In genomic region chr6:108497883-108498282, GRCh38 we compare ENCODE assay signal across 8 cellular contexts.
DNase-seq lines count a peak whose midpoint lies in the region; ATAC-seq, FAIRE-seq and TF ChIP-seq lines count a peak whose summit lies in the region.

No MANE protein-coding gene starts in this region.

- no peaks in the 10 kb centered on the region for H3K79me2 ChIP-seq in astrocyte (ENCODE audit: insufficient read depth, low read length)

- no peak overlapping the region for H3K4me3 Mint-ChIP-seq in astrocyte (ENCODE audit: unreplicated experiment)

- H3K4me1 ChIP-seq in heart right ventricle: no peaks in the 10 kb centered on the region
- H3K4me1 ChIP-seq in astrocyte (ENCODE audit: insufficient read depth, low read length): no peaks in the 10 kb centered on the region

- peaks cover 3% of the 10 kb centered on the region for H3K4me1 Mint-ChIP-seq in astrocyte (ENCODE audit: low read depth, unreplicated experiment)

- FAIRE-seq in astrocyte (lab: Jason Lieb, UNC): no peak

- ATAC-seq in heart right ventricle: no peak
- ATAC-seq in Right ventricle myocardium superior (ENCODE audit: poor library complexity): no peak
- ATAC-seq in GM18498 (IDR thresholded peaks at IDR 0.05; ENCODE audit: unreplicated experiment): no peak

- H3K4me3 ChIP-seq in heart right ventricle (no peak overlapping the region), MG63 (no peak overlapping the region), astrocyte (ENCODE audit: insufficient read depth, low read depth, low read length) (no peak overlapping the region), dorsolateral prefrontal cortex (no peak overlapping the region)

- no peaks in the 10 kb centered on the region for H4K20me1 ChIP-seq in astrocyte (ENCODE audit: insufficient read depth, low read length)

- intact Hi-C loops in heart right ventricle (cut with DNase I) (loop anchor here in 7 of 10 donors (10.0 kb wide), 2 partner anchors 233 to 383 kb away; partner anchors contain the start of gene SNX3 (in 2 of the 7)), Right ventricle myocardium superior (cut with DNase I) (loop anchor here (10.0 kb wide), 1 partner anchor 383 kb away; no protein-coding TSS in a partner anchor), dorsolateral prefrontal cortex (cut with DNase I) (loop anchor here in 1 of 2 donors (10.0 kb wide), 1 partner anchor 383 kb away; no protein-coding TSS in a partner anchor)

- H3K27ac ChIP-seq in heart right ventricle (no peak overlapping the region), astrocyte (ENCODE audit: low read depth, low read length) (no peak overlapping the region), dorsolateral prefrontal cortex (no peak overlapping the region)

- no peaks in the 10 kb centered on the region for H3K27me3 Mint-ChIP-seq in astrocyte (ENCODE audit: low read depth, unreplicated experiment)

- no peak overlapping the region for H3K4me2 ChIP-seq in astrocyte (ENCODE audit: low read length)

- H2AFZ ChIP-seq in astrocyte (ENCODE audit: low read depth, low read length): no peak overlapping the region

- H3K9me3 Mint-ChIP-seq in astrocyte (ENCODE audit: unreplicated experiment): no peaks in the 10 kb centered on the region

- TF ChIP-seq CTCF in heart right ventricle (IDR thresholded peaks at IDR 0.05): peak; percentile 6 to 54 (median 37)
- TF ChIP-seq CTCF in astrocyte (IDR thresholded peaks at IDR 0.05; ENCODE audit: insufficient read depth, low read depth, low read length): peak; percentile 40
- TF ChIP-seq CTCF in dorsolateral prefrontal cortex (IDR thresholded peaks at IDR 0.05 in 54 of 56, conservative IDR thresholded peaks at IDR 0.05 in 2 of 56; ENCODE audit: low read depth in 1 of 56, partially characterized antibody in 56 of 56): peak in 20 of 56 donors; percentile 15 to 34 (median 22)

- 52 to 58% methylated on average over 3 of the region's 3 CpGs for WGBS in heart right ventricle, 2 donors

- H3K9ac ChIP-seq in astrocyte (ENCODE audit: low read length): no peak overlapping the region

- H3K27me3 ChIP-seq in heart right ventricle (no peaks in the 10 kb centered on the region), MG63 (no peaks in the 10 kb centered on the region), astrocyte (ENCODE audit: insufficient read depth, low read length) (no peaks in the 10 kb centered on the region), dorsolateral prefrontal cortex (no peaks in the 10 kb centered on the region)

- no peak overlapping the region for H3K27ac Mint-ChIP-seq in astrocyte (ENCODE audit: unreplicated experiment)

- H3K36me3 ChIP-seq in heart right ventricle: peaks cover 0 to 7% (median 0%) of the 10 kb centered on the region in 9 donors
- no peaks in the 10 kb centered on the region; the same call in 1 of the 2 replicates for H3K36me3 ChIP-seq in MG63
- H3K36me3 ChIP-seq in astrocyte (ENCODE audit: insufficient read depth, low read length): no peaks in the 10 kb centered on the region

- H3K9me3 ChIP-seq in heart right ventricle (no peaks in the 10 kb centered on the region), MG63 (no peaks in the 10 kb centered on the region), astrocyte (ENCODE audit: insufficient read depth, low read depth, low read length) (no peaks in the 10 kb centered on the region)

- peaks cover 3% of the 10 kb centered on the region for H3K36me3 Mint-ChIP-seq in astrocyte (ENCODE audit: low read depth, unreplicated experiment)

- DNase-seq in heart right ventricle (peak in 1 of 2 donors; percentile 9), Right ventricle myocardium superior (no peak), MG63 (peak; percentile 13), astrocyte (ENCODE audit: low read depth) (no peak), lung microvascular endothelial cell (ENCODE audit: low read depth in 2 of 2) (peak; percentile 58 to 65), dorsolateral prefrontal cortex (no peak), NCI-H2029 treated with DMSO at 0.1 percent for 48 hours (lab: John Stamatoyannopoulos, UW) (no peak)

Comparison
In these comparisons a context has a peak if more than half of its experiments do, and no peak if none do; other contexts are left out.
1. DNase-seq: peak in MG63 (single experiment) and lung microvascular endothelial cell (2 of 2); none in Right ventricle myocardium superior (single experiment), astrocyte (single experiment), dorsolateral prefrontal cortex (0 of 10) and NCI-H2029 treated with DMSO at 0.1 percent for 48 hours (single experiment).